ENCODE assay signal across 8 cellular contexts in genomic region chr17:73231363-73231762, GRCh38. TPM values are rescaled to one million over a fixed set of nuclear protein-coding genes. Genes with fewer than 3 reads are reported as not detected.
DNase-seq lines count a peak whose midpoint lies in the region; ATAC-seq, FAIRE-seq and TF ChIP-seq lines count a peak whose summit lies in the region.

No MANE protein-coding gene starts in this region.

- H3K36me3 ChIP-seq in WERI-Rb-1 (peaks cover 36% of the 10 kb centered on the region), pancreas (peaks cover 0 to 6% (median 2%) of the 10 kb centered on the region in 3 donors)

- FAIRE-seq in H54 (lab: Jason Lieb, UNC) = no peak
- no peak for FAIRE-seq in pancreas (lab: Jason Lieb, UNC)

- ATAC-seq in pancreas (no peak), HG03135 (IDR thresholded peaks at IDR 0.05; ENCODE audit: unreplicated experiment) (no peak), HG03469 (IDR thresholded peaks at IDR 0.05; ENCODE audit: unreplicated experiment) (no peak)

- 0 to 1% methylated on average over 21 of the region's 21 CpGs for WGBS in pancreas, 2 donors

- no peak for TF ChIP-seq POLR2A in H54 (IDR thresholded peaks at IDR 0.05; ENCODE audit: low read depth, low read length)

- H3K27me3 ChIP-seq in WERI-Rb-1 (ENCODE audit: insufficient read depth, low read depth, severe bottlenecking) = no peaks in the 10 kb centered on the region
- H3K27me3 ChIP-seq in pancreas = no peaks in the 10 kb centered on the region

- TF ChIP-seq CTCF in WERI-Rb-1 (IDR thresholded peaks at IDR 0.05; ENCODE audit: low read depth, low read length) = no peak
- no peak for TF ChIP-seq CTCF in fibroblast of pulmonary artery (IDR thresholded peaks at IDR 0.05; ENCODE audit: low read length, missing control alignments)
- no peak for TF ChIP-seq CTCF in pancreas (IDR thresholded peaks at IDR 0.05)

- H3K4me3 ChIP-seq in WERI-Rb-1 (ENCODE audit: low read depth, low read length) (peak overlapping the region; percentile 97), fibroblast of pulmonary artery (replicated peaks; ENCODE audit: low read depth, low read length) (peak overlapping the region; percentile 78), pancreas (peak overlapping the region; percentile 98 to 100 (median 99))

- intact Hi-C loops in pancreas (cut with DNase I) = loop anchor here in 1 of 3 donors (10.0 kb wide), 1 partner anchor 507 kb away; no protein-coding TSS in a partner anchor

- peaks cover 16 to 44% (median 43%) of the 10 kb centered on the region in 3 donors for H3K4me1 ChIP-seq in pancreas

- H3K9me3 ChIP-seq in WERI-Rb-1 (ENCODE audit: severe bottlenecking) (no peaks in the 10 kb centered on the region), pancreas (no peaks in the 10 kb centered on the region)

- H3K27ac ChIP-seq in WERI-Rb-1 = peak overlapping the region; percentile 91
- peak overlapping the region in 2 of 4 donors; percentile 71 to 79 for H3K27ac ChIP-seq in pancreas

- DNase-seq in AG08395 (ENCODE audit: low spot score) (peak; percentile 24), H54 (ENCODE audit: insufficient read length, low spot score) (peak; percentile 29), WERI-Rb-1 (no peak), fibroblast of pulmonary artery (ENCODE audit: low read depth) (peak; percentile 23), pancreas (peak in 1 of 6 donors; percentile 18), ecto neural progenitor cell (ENCODE audit: low spot score) (no peak)

RNA-seq across cellular contexts. Expression of gene CPSF4L, which starts 30.3 kb away (rescaled TPM):
- total RNA-seq in pancreas = under 1 TPM in 4 of 6 donors, not detected in 2; 0.19 to 0.67 (median 0.21) TPM
- not detected for polyA plus RNA-seq in pancreas

RNA-seq across cellular contexts. Expression of gene COG1, which starts 38.5 kb away (rescaled TPM):
- 10 to 100 TPM; 21.1 to 29.6 (median 25.5) TPM for total RNA-seq in pancreas
- 10 to 100 TPM; 24.0 to 27.5 TPM for polyA plus RNA-seq in pancreas

Comparison
In these comparisons a context has a peak if more than half of its experiments do, and no peak if none do; other contexts are left out.
1. DNase-seq: peak in AG08395 (single experiment), H54 (single experiment) and fibroblast of pulmonary artery (single experiment); none in WERI-Rb-1 (single experiment) and ecto neural progenitor cell (single experiment).
2. Peak in every context shown above with its lines, with median percentiles within 50 percentile points of each other: H3K4me3 ChIP-seq.